10 cellular contexts compared by ENCODE assay signal in genomic region chr14:22510527-22511110, GRCh38.
DNase-seq lines count a peak whose midpoint lies in the region; ATAC-seq and TF ChIP-seq lines count a peak whose summit lies in the region.
"Had no signal": no experiment of that assay in that cellular context is flagged by ENCODE, and none has a peak within 500 bp of the region (broad histone marks: within the 10 kb centered on the region; RNA-seq: fewer than 3 reads in every experiment).

No MANE protein-coding gene starts in this region.

- DNase-seq in activated naive CD4-positive, alpha-beta T cell treated with anti-CD3 and anti-CD28 coated beads, Interleukin-2, amount 10 ng/mL, durations not matched to agents 7 days and 5 days, result no peak
- DNase-seq in activated naive CD4-positive, alpha-beta T cell treated with anti-CD3 and anti-CD28 coated beads, Interleukin-2, amount 50 U/mL, for 16 hours, result no peak
- no peak for DNase-seq in activated CD4-positive, alpha-beta memory T cell treated with anti-CD3 and anti-CD28 coated beads, Interleukin-2, amount 10 ng/mL, durations not matched to agents 7 days and 5 days
- DNase-seq in hepatocyte (ENCODE audit: low spot score) (no peak), HuH-7 (ENCODE audit: low spot score) (no peak), NCI-H2029 (lab: John Stamatoyannopoulos, UW) (no peak), right atrium auricular region (ENCODE audit: low spot score) (no peak)
- DNase-seq: stimulated activated CD4-positive, alpha-beta T cell treated with anti-CD3 and anti-CD28 coated beads, Interleukin-4, amount 100 ng/mL, for 1 hour had no signal

- H3K4me1 ChIP-seq in hepatocyte (ENCODE audit: insufficient read depth) (peaks cover 23% of the 10 kb centered on the region), right atrium auricular region (peaks cover 0 to 69% of the 10 kb centered on the region in 2 donors)

- H3K36me3 Mint-ChIP-seq in activated naive CD4-positive, alpha-beta T cell treated with anti-CD3 and anti-CD28 coated beads, Interleukin-2, amount 10 ng/mL, durations not matched to agents 7 days and 5 days, result peaks cover 90% of the 10 kb centered on the region
- peaks cover 95% of the 10 kb centered on the region for H3K36me3 Mint-ChIP-seq in activated CD4-positive, alpha-beta memory T cell treated with anti-CD3 and anti-CD28 coated beads, Interleukin-2, amount 10 ng/mL, durations not matched to agents 7 days and 5 days (ENCODE audit: low read depth)

- H3K4me1 Mint-ChIP-seq in activated naive CD4-positive, alpha-beta T cell treated with anti-CD3 and anti-CD28 coated beads, Interleukin-2, amount 10 ng/mL, durations not matched to agents 7 days and 5 days, result peaks cover 93% of the 10 kb centered on the region
- peaks cover 93% of the 10 kb centered on the region for H3K4me1 Mint-ChIP-seq in activated CD4-positive, alpha-beta memory T cell treated with anti-CD3 and anti-CD28 coated beads, Interleukin-2, amount 10 ng/mL, durations not matched to agents 7 days and 5 days

- H3K27me3 Mint-ChIP-seq in activated naive CD4-positive, alpha-beta T cell treated with anti-CD3 and anti-CD28 coated beads, Interleukin-2, amount 10 ng/mL, durations not matched to agents 7 days and 5 days, result no peaks in the 10 kb centered on the region
- no peaks in the 10 kb centered on the region for H3K27me3 Mint-ChIP-seq in activated CD4-positive, alpha-beta memory T cell treated with anti-CD3 and anti-CD28 coated beads, Interleukin-2, amount 10 ng/mL, durations not matched to agents 7 days and 5 days

- ATAC-seq in GM19397 (IDR thresholded peaks at IDR 0.05; ENCODE audit: unreplicated experiment), result no peak

- TF ChIP-seq CTCF in hepatocyte (IDR thresholded peaks at IDR 0.05; ENCODE audit: poor library complexity), result no peak
- TF ChIP-seq CTCF in right atrium auricular region (IDR thresholded peaks at IDR 0.05), result no peak

- no peak overlapping the region for H3K4me3 ChIP-seq in hepatocyte
- H3K4me3 ChIP-seq in right atrium auricular region, result no peak overlapping the region

- peak overlapping the region; percentile 85 for H3K4me3 Mint-ChIP-seq in activated naive CD4-positive, alpha-beta T cell treated with anti-CD3 and anti-CD28 coated beads, Interleukin-2, amount 10 ng/mL, durations not matched to agents 7 days and 5 days
- H3K4me3 Mint-ChIP-seq in activated CD4-positive, alpha-beta memory T cell treated with anti-CD3 and anti-CD28 coated beads, Interleukin-2, amount 10 ng/mL, durations not matched to agents 7 days and 5 days, result peak overlapping the region; percentile 83

- CTCF ChIA-PET in activated naive CD4-positive, alpha-beta T cell treated with anti-CD3 and anti-CD28 coated beads, Interleukin-2, amount 10 ng/mL, durations not matched to agents 7 days and 5 days (lab: Charles Lee), result interaction anchor here (0.7 to 2.7 kb wide), 5 partner anchors 8 to 59 kb away, joined by 4 to 7 read pairs (median 6); no protein-coding TSS in a partner anchor
- CTCF ChIA-PET in activated CD4-positive, alpha-beta memory T cell treated with anti-CD3 and anti-CD28 coated beads, Interleukin-2, amount 10 ng/mL, durations not matched to agents 7 days and 5 days (lab: Charles Lee), result interaction anchor here (0.7 to 1.4 kb wide), 3 partner anchors 46 to 587 kb away, joined by 4 to 7 read pairs (median 4); no protein-coding TSS in a partner anchor

- peak overlapping the region; percentile 36 for H3K27ac ChIP-seq in hepatocyte
- peak overlapping the region in 1 of 2 donors; percentile 63 for H3K27ac ChIP-seq in right atrium auricular region
- H3K27ac ChIP-seq: C4-2B had no signal

- no peaks in the 10 kb centered on the region for H3K27me3 ChIP-seq in hepatocyte
- H3K27me3 ChIP-seq in right atrium auricular region, result no peaks in the 10 kb centered on the region

- no peaks in the 10 kb centered on the region for H3K79me2 ChIP-seq in hepatocyte

- H3K9me3 Mint-ChIP-seq in activated naive CD4-positive, alpha-beta T cell treated with anti-CD3 and anti-CD28 coated beads, Interleukin-2, amount 10 ng/mL, durations not matched to agents 7 days and 5 days, result no peaks in the 10 kb centered on the region
- no peaks in the 10 kb centered on the region for H3K9me3 Mint-ChIP-seq in activated CD4-positive, alpha-beta memory T cell treated with anti-CD3 and anti-CD28 coated beads, Interleukin-2, amount 10 ng/mL, durations not matched to agents 7 days and 5 days

- no peak overlapping the region for H2AFZ ChIP-seq in hepatocyte

- H3K9me3 ChIP-seq in hepatocyte (ENCODE audit: low read depth) (no peaks in the 10 kb centered on the region), right atrium auricular region (no peaks in the 10 kb centered on the region)

- no peaks in the 10 kb centered on the region for H3K9me2 ChIP-seq in hepatocyte (replicated peaks; ENCODE audit: insufficient read depth)

- WGBS in hepatocyte (ENCODE audit: low lambda C conversion rate, missing lambda C conversion rate), result 24% methylated on average over 3 of the region's 3 CpGs

- H3K4me2 ChIP-seq in hepatocyte, result no peak overlapping the region

- no peaks in the 10 kb centered on the region for H4K20me1 ChIP-seq in hepatocyte (ENCODE audit: insufficient read depth, poor library complexity, severe bottlenecking)

- peak overlapping the region; percentile 93 for H3K27ac Mint-ChIP-seq in activated naive CD4-positive, alpha-beta T cell treated with anti-CD3 and anti-CD28 coated beads, Interleukin-2, amount 10 ng/mL, durations not matched to agents 7 days and 5 days
- peak overlapping the region; percentile 90 for H3K27ac Mint-ChIP-seq in activated CD4-positive, alpha-beta memory T cell treated with anti-CD3 and anti-CD28 coated beads, Interleukin-2, amount 10 ng/mL, durations not matched to agents 7 days and 5 days

- no peaks in the 10 kb centered on the region for H3K36me3 ChIP-seq in hepatocyte (replicated peaks; ENCODE audit: insufficient read depth, low read depth)
- no peaks in the 10 kb centered on the region for H3K36me3 ChIP-seq in right atrium auricular region

- POLR2A ChIA-PET in activated CD4-positive, alpha-beta memory T cell treated with anti-CD3 and anti-CD28 coated beads, Interleukin-2, amount 10 ng/mL, durations not matched to agents 7 days and 5 days (lab: Charles Lee), result interaction anchor here (0.7 to 41.9 kb wide), 15 partner anchors 1 to 661 kb away, joined by 3 to 1110 read pairs (median 6); partner anchors contain the start of gene DAD1
